Comparison of ENCODE assay signal across 19 cellular contexts in genomic region chr22:20663941-20664593, GRCh38.
"Had no signal": no experiment of that assay in that cellular context is flagged by ENCODE, and none has a peak within 500 bp of the region (broad histone marks: within the 10 kb centered on the region; RNA-seq: fewer than 3 reads in every experiment).

No MANE protein-coding gene starts in this region.

- H3K4me1 Mint-ChIP-seq: central memory CD8-positive, alpha-beta T cell; naive thymus-derived CD4-positive, alpha-beta T cell; nephron progenitor cell had no signal

- H3K4me3 ChIP-seq: hepatocyte, lung, ovary, right atrium auricular region, tibial artery, upper lobe of right lung had no signal

- H3K27me3 ChIP-seq: ovary, right atrium auricular region, upper lobe of right lung had no signal

- H2AFZ ChIP-seq: hepatocyte had no signal

- H3K4me1 ChIP-seq: right atrium auricular region, tibial artery, upper lobe of right lung had no signal

- ATAC-seq: left colon; left ventricle myocardium superior; naive thymus-derived CD4-positive, alpha-beta T cell; upper lobe of right lung had no signal

- H3K79me2 ChIP-seq: hepatocyte had no signal

- H3K9me3 ChIP-seq: neutrophil, ovary, upper lobe of right lung had no signal

- H3K4me3 Mint-ChIP-seq: central memory CD8-positive, alpha-beta T cell; naive thymus-derived CD4-positive, alpha-beta T cell; nephron progenitor cell; stimulated activated naive CD8-positive, alpha-beta T cell treated with anti-CD3 and anti-CD28 coated beads, Interleukin-15, Interleukin-2, amounts not matched to agents 100 ng/mL and 50 ng/mL, for 24 hours had no signal

- H3K4me2 ChIP-seq: hepatocyte had no signal

- H3K27ac ChIP-seq: foreskin keratinocyte, hepatocyte, neutrophil, ovary, right atrium auricular region, tibial artery, upper lobe of right lung had no signal

- H3K27ac Mint-ChIP-seq: naive thymus-derived CD4-positive, alpha-beta T cell; nephron progenitor cell; stimulated activated naive CD8-positive, alpha-beta T cell treated with anti-CD3 and anti-CD28 coated beads, Interleukin-15, Interleukin-2, amounts not matched to agents 100 ng/mL and 50 ng/mL, for 24 hours had no signal

- DNase-seq: effector memory CD4-positive, alpha-beta T cell; left colon; left ventricle myocardium superior; mesendoderm; naive thymus-derived CD4-positive, alpha-beta T cell; nephron progenitor cell; ovary; small intestine; stimulated activated CD4-positive, alpha-beta T cell treated with anti-CD3 and anti-CD28 coated beads, Interleukin-12 subunit alpha, Interleukin-12 subunit beta, amount 100 ng/mL, for 4 hours; stimulated activated CD4-positive, alpha-beta T cell treated with anti-CD3 and anti-CD28 coated beads, Interleukin-2, amount 100 ng/mL, for 48 hours; tibial artery; upper lobe of right lung had no signal

- H3K36me3 ChIP-seq: neutrophil, ovary, right atrium auricular region, tibial artery, upper lobe of right lung had no signal
